18 cellular contexts compared by ENCODE assay signal in genomic region chr12:34526946-34527345, GRCh38.
A peak's percentile ranks its signal among the peaks of the same experiment; 100 is the strongest.
DNase-seq lines count a peak whose midpoint lies in the region; ATAC-seq, FAIRE-seq and TF ChIP-seq lines count a peak whose summit lies in the region.
"Had no signal": no experiment of that assay in that cellular context is flagged by ENCODE, and none has a peak within 500 bp of the region (broad histone marks: within the 10 kb centered on the region; RNA-seq: fewer than 3 reads in every experiment).

No MANE protein-coding gene starts in this region.

- peaks cover 42 to 48% of the 10 kb centered on the region in 2 donors for H3K9me3 Mint-ChIP-seq in stimulated activated naive CD8-positive, alpha-beta T cell treated with anti-CD3 and anti-CD28 coated beads, Interleukin-15, amount 100 ng/mL, for 72 hours

- no peak overlapping the region for H3K4me3 ChIP-seq in bronchial epithelial cell (ENCODE audit: low read depth, low read length)
- H3K4me3 ChIP-seq: HAP-1, K562, SJCRH30 had no signal

- H3K4me1 Mint-ChIP-seq in stimulated activated naive CD8-positive, alpha-beta T cell treated with anti-CD3 and anti-CD28 coated beads, Interleukin-15, amount 100 ng/mL, for 72 hours = no peaks in the 10 kb centered on the region

- H3K36me3 ChIP-seq in bronchial epithelial cell (ENCODE audit: control insufficient read depth, insufficient read depth, low read length) = no peaks in the 10 kb centered on the region
- H3K36me3 ChIP-seq: HAP-1, SJCRH30 had no signal

- H3K27me3 Mint-ChIP-seq in stimulated activated naive CD8-positive, alpha-beta T cell treated with anti-CD3 and anti-CD28 coated beads, Interleukin-15, amount 100 ng/mL, for 72 hours = no peaks in the 10 kb centered on the region

- ATAC-seq in stimulated activated naive CD8-positive, alpha-beta T cell treated with anti-CD3 and anti-CD28 coated beads, Interleukin-15, amount 100 ng/mL, for 72 hours = no peak
- no peak for ATAC-seq in GM21423 (IDR thresholded peaks at IDR 0.05; ENCODE audit: unreplicated experiment)
- ATAC-seq: K562 had no signal

- DNase-seq in NCI-H1105 treated with DMSO at 0.1 percent for 48 hours (lab: John Stamatoyannopoulos, UW) = peak; percentile 7
- DNase-seq in NCI-H1105 (lab: John Stamatoyannopoulos, UW) = no peak
- DNase-seq in NCI-H226 = peak; percentile 8
- peak; percentile 66 for DNase-seq in bronchial epithelial cell (ENCODE audit: low read depth)
- DNase-seq in mucosa of gallbladder (ENCODE audit: low spot score) = peak; percentile 9
- no peak for DNase-seq in stimulated activated naive CD8-positive, alpha-beta T cell treated with anti-CD3 and anti-CD28 coated beads, Interleukin-15, amount 100 ng/mL, for 72 hours
- DNase-seq in cerebellar cortex (ENCODE audit: low spot score) = no peak
- DNase-seq: AML-193, DMS79 treated with DMSO at 0.1 percent for 48 hours, NCI-H1436, NCI-H2029, NCI-H510A, NCI-H82, SJCRH30 had no signal

- no peak overlapping the region for H3K4me3 Mint-ChIP-seq in stimulated activated naive CD8-positive, alpha-beta T cell treated with anti-CD3 and anti-CD28 coated beads, Interleukin-15, amount 100 ng/mL, for 72 hours

- H3K27ac Mint-ChIP-seq in stimulated activated naive CD8-positive, alpha-beta T cell treated with anti-CD3 and anti-CD28 coated beads, Interleukin-15, amount 100 ng/mL, for 72 hours = no peak overlapping the region

- FAIRE-seq in bronchial epithelial cell (lab: Jason Lieb, UNC) = no peak
- FAIRE-seq: D721Med, K562 had no signal

- no peaks in the 10 kb centered on the region for H3K27me3 ChIP-seq in bronchial epithelial cell (ENCODE audit: control insufficient read depth, insufficient read depth, low read length)
- H3K27me3 ChIP-seq: SJCRH30 had no signal

- TF ChIP-seq CTCF in bronchial epithelial cell (IDR thresholded peaks at IDR 0.05; ENCODE audit: insufficient read depth, low read length, severe bottlenecking) = no peak

Comparison
In these comparisons a context has a peak if more than half of its experiments do, and no peak if none do; other contexts are left out.
1. DNase-seq: peak in NCI-H1105 treated with DMSO at 0.1 percent for 48 hours (single experiment), NCI-H226 (single experiment), bronchial epithelial cell (single experiment) and mucosa of gallbladder (single experiment); none in NCI-H1105 (single experiment), stimulated activated naive CD8-positive, alpha-beta T cell treated with anti-CD3 and anti-CD28 coated beads, Interleukin-15, amount 100 ng/mL, for 72 hours (0 of 2) and cerebellar cortex (single experiment).